ENCODE assay signal across 8 cellular contexts in genomic region chr3:32176989-32177701, GRCh38.
A peak's percentile ranks its signal among the peaks of the same experiment; 100 is the strongest.
DNase-seq lines count a peak whose midpoint lies in the region; ATAC-seq, FAIRE-seq and TF ChIP-seq lines count a peak whose summit lies in the region.

No MANE protein-coding gene starts in this region.

- no peaks in the 10 kb centered on the region for H3F3A ChIP-seq in Loucy (ENCODE audit: low read depth)

- H3K9ac ChIP-seq in Loucy (ENCODE audit: low read depth, low read length, poor library complexity, severe bottlenecking) (no peak overlapping the region), astrocyte (ENCODE audit: low read length) (no peak overlapping the region)

- TF ChIP-seq CTCF in Loucy (conservative IDR thresholded peaks at IDR 0.05; ENCODE audit: low read length) (peak; percentile 76), astrocyte (IDR thresholded peaks at IDR 0.05; ENCODE audit: insufficient read depth, low read depth, low read length) (peak; percentile 89)

- FAIRE-seq in astrocyte (lab: Jason Lieb, UNC) (peak; percentile 75), islet of Langerhans (lab: Jason Lieb, UNC) (peak; percentile 60)

- no peaks in the 10 kb centered on the region for H3K36me3 Mint-ChIP-seq in astrocyte (ENCODE audit: low read depth, unreplicated experiment)

- H4K20me1 ChIP-seq in Loucy (ENCODE audit: insufficient read depth, low read length, poor library complexity, severe bottlenecking), result no peaks in the 10 kb centered on the region
- H4K20me1 ChIP-seq in astrocyte (ENCODE audit: insufficient read depth, low read length), result no peaks in the 10 kb centered on the region

- no peaks in the 10 kb centered on the region for H3K79me2 ChIP-seq in Loucy (ENCODE audit: insufficient read depth, low read length)
- no peaks in the 10 kb centered on the region for H3K79me2 ChIP-seq in astrocyte (ENCODE audit: insufficient read depth, low read length)

- H3K27ac Mint-ChIP-seq in astrocyte (ENCODE audit: unreplicated experiment), result peak overlapping the region; percentile 15

- H3K4me1 ChIP-seq in Loucy (ENCODE audit: insufficient read depth, low read length, poor library complexity, severe bottlenecking) (no peaks in the 10 kb centered on the region), astrocyte (ENCODE audit: insufficient read depth, low read length) (no peaks in the 10 kb centered on the region)

- H3K36me3 ChIP-seq in Loucy (ENCODE audit: insufficient read depth, low read length) (no peaks in the 10 kb centered on the region), astrocyte (ENCODE audit: insufficient read depth, low read length) (no peaks in the 10 kb centered on the region)

- no peaks in the 10 kb centered on the region for H3K4me1 Mint-ChIP-seq in astrocyte (ENCODE audit: low read depth, unreplicated experiment)

- ATAC-seq in GM19455 (IDR thresholded peaks at IDR 0.05; ENCODE audit: unreplicated experiment), result peak; percentile 41

- no peaks in the 10 kb centered on the region for H3K9me2 ChIP-seq in Loucy (replicated peaks; ENCODE audit: low read depth, low read length)

- peaks cover 19% of the 10 kb centered on the region for H3K27me3 Mint-ChIP-seq in astrocyte (ENCODE audit: low read depth, unreplicated experiment)

- H3K27me3 ChIP-seq in Loucy (ENCODE audit: insufficient read depth, low read length, poor library complexity, severe bottlenecking), result no peaks in the 10 kb centered on the region
- no peaks in the 10 kb centered on the region for H3K27me3 ChIP-seq in astrocyte (ENCODE audit: insufficient read depth, low read length)

- DNase-seq in CD1c-positive myeloid dendritic cell (ENCODE audit: extremely low spot score) (peak; percentile 72), T-helper 9 cell (peak; percentile 43), astrocyte (ENCODE audit: low read depth) (peak; percentile 23), NCI-H187 treated with DMSO at 0.1 percent for 48 hours (lab: John Stamatoyannopoulos, UW) (no peak)
- DNase-seq in stimulated activated CD4-positive, alpha-beta T cell treated with anti-CD3 and anti-CD28 coated beads, TNF-alpha, amount 100 ng/mL, for 48 hours (ENCODE audit: low read depth in 3 of 3), result peak; percentile 16 to 67 (median 42)

- no peak overlapping the region for H3K4me3 Mint-ChIP-seq in astrocyte (ENCODE audit: unreplicated experiment)

- no peak overlapping the region for H3K27ac ChIP-seq in astrocyte (ENCODE audit: low read depth, low read length)

- H3K4me2 ChIP-seq in Loucy (ENCODE audit: low read depth, low read length, poor library complexity, severe bottlenecking) (peak overlapping the region; percentile 25), astrocyte (ENCODE audit: low read length) (no peak overlapping the region)

- H2AFZ ChIP-seq in Loucy (ENCODE audit: low read length) (peak overlapping the region; percentile 84), astrocyte (ENCODE audit: low read depth, low read length) (peak overlapping the region; percentile 27)

- H3K4me3 ChIP-seq in Loucy (ENCODE audit: low read length, poor library complexity, severe bottlenecking) (no peak overlapping the region), astrocyte (ENCODE audit: insufficient read depth, low read depth, low read length) (no peak overlapping the region)

- peaks cover 4% of the 10 kb centered on the region for H3K9me3 Mint-ChIP-seq in astrocyte (ENCODE audit: unreplicated experiment)

- H3K9me3 ChIP-seq in Loucy (ENCODE audit: insufficient read depth, low read depth, low read length) (no peaks in the 10 kb centered on the region), astrocyte (ENCODE audit: insufficient read depth, low read depth, low read length) (no peaks in the 10 kb centered on the region)
